In the genomic region with DNA sequence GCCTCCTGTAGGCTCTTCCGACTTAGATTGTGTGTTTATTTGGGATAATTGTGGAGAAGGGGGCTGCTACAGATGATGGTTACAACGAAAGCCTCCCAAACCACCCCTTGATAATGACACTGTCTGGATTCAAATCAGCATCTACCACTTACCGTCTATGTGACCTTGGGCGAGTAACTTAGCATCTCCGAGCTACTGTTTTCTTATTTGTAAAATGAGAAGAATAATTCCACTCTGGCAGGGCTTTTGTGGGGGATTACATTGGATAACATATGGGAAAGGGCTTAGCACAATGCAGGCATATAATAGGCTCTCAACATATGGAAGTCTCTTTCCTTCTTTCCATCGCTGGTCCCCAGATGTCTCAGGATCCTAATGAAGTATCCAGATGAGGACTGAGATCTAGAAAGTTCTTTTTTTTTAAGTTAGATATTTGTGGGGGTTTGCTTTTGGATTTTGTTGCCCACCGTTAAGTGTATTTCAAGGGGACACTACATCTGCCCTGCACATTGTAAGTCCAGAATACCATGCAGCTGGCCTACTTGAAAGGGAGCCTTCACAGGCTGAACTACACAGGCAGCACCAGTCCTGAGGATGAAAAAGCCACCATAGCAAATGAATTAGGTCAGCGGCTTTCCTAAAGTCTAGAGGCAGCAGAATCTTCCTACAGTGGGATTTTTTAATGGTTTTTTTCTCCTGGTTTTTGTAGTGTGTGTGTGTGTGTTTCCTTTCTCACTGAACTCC, we compare ENCODE assay signal across 14 cellular contexts.
DNase-seq lines count a peak whose midpoint lies in the region; ATAC-seq and TF ChIP-seq lines count a peak whose summit lies in the region.
"Had no signal": no experiment of that assay in that cellular context is flagged by ENCODE, and none has a peak within 500 bp of the region (broad histone marks: within the 10 kb centered on the region; RNA-seq: fewer than 3 reads in every experiment).

No MANE protein-coding gene starts in this region.

- no peaks in the 10 kb centered on the region for H3K36me3 Mint-ChIP-seq in Calu3 (ENCODE audit: insufficient read depth, unreplicated experiment)
- H3K36me3 Mint-ChIP-seq in T-helper 17 cell (ENCODE audit: low read depth) = no peaks in the 10 kb centered on the region
- H3K36me3 Mint-ChIP-seq: naive thymus-derived CD8-positive, alpha-beta T cell had no signal

- CTCF ChIA-PET in HEK293 (lab: Yijun Ruan, JAX) = interaction anchor here (0.9 kb wide), 1 partner anchor 168 kb away, joined by 3 read pairs; no protein-coding TSS in a partner anchor
- CTCF ChIA-PET in Calu3 (lab: Charles Lee) = no interaction called here

- H3K9me3 ChIP-seq in HEK293 (ENCODE audit: control insufficient read depth, insufficient read depth, low read depth, low read length) = no peaks in the 10 kb centered on the region
- H3K9me3 ChIP-seq in T-helper 17 cell (ENCODE audit: control insufficient read depth, low read length, poor library complexity, severe bottlenecking) = no peaks in the 10 kb centered on the region
- H3K9me3 ChIP-seq: Caco-2 had no signal

- POLR2A ChIA-PET in HEK293 (lab: Yijun Ruan, JAX) = no interaction called here

- no TSS peak for BruUV-seq in Calu3 (replicated peaks; lab: Mats Ljungman, UMichigan)

- TF ChIP-seq CTCF in HEK293 (tag by site-specific recombination; IDR thresholded peaks at IDR 0.05) = no peak
- no peak for TF ChIP-seq CTCF in astrocyte of the spinal cord (IDR thresholded peaks at IDR 0.05; ENCODE audit: low read depth, low read length)
- no peak for TF ChIP-seq CTCF in Calu3 (IDR thresholded peaks at IDR 0.05; ENCODE audit: unreplicated experiment)

- H3K4me3 ChIP-seq in HEK293 (ENCODE audit: low read depth, low read length) (no peak overlapping the region), astrocyte of the spinal cord (ENCODE audit: low read depth, low read length) (no peak overlapping the region)

- intact Hi-C loops in Calu3 (cut with micrococcal nuclease; ENCODE audit: unreplicated experiment) = no loop called here

- no peak overlapping the region for H3K27ac ChIP-seq in HEK293 (ENCODE audit: extremely low read depth, low read depth, low read length)

- no peak overlapping the region for H3K4me3 Mint-ChIP-seq in Calu3 (ENCODE audit: low read depth, unreplicated experiment)
- no peak overlapping the region for H3K4me3 Mint-ChIP-seq in T-helper 17 cell
- H3K4me3 Mint-ChIP-seq: naive thymus-derived CD8-positive, alpha-beta T cell had no signal

- H3K27me3 Mint-ChIP-seq in Calu3 (ENCODE audit: unreplicated experiment) (no peaks in the 10 kb centered on the region), T-helper 17 cell (no peaks in the 10 kb centered on the region)
- H3K27me3 Mint-ChIP-seq: naive thymus-derived CD8-positive, alpha-beta T cell had no signal

- no peaks in the 10 kb centered on the region for H3K36me3 ChIP-seq in HEK293 (ENCODE audit: control insufficient read depth in 2 of 2, insufficient read depth in 1 of 2, low read length in 2 of 2)

- H3K9me3 Mint-ChIP-seq in Calu3 (ENCODE audit: low read depth, unreplicated experiment) = no peaks in the 10 kb centered on the region
- H3K9me3 Mint-ChIP-seq: naive thymus-derived CD8-positive, alpha-beta T cell had no signal

- H3K4me1 Mint-ChIP-seq in Calu3 (ENCODE audit: low read depth, unreplicated experiment) (no peaks in the 10 kb centered on the region), T-helper 17 cell (no peaks in the 10 kb centered on the region)
- H3K4me1 Mint-ChIP-seq: naive thymus-derived CD8-positive, alpha-beta T cell had no signal

- ATAC-seq in T-helper 17 cell = no peak
- ATAC-seq: naive thymus-derived CD8-positive, alpha-beta T cell had no signal

- H3K4me1 ChIP-seq in HEK293 (ENCODE audit: control insufficient read depth, insufficient read depth, low read length) = no peaks in the 10 kb centered on the region

- in situ Hi-C loops in astrocyte of the spinal cord (cut with HindIII; ENCODE audit: low sequenced_read_pairs) = no loop called here

- peak; percentile 40 for DNase-seq in AG20443 (ENCODE audit: low spot score)
- peak; percentile 33 for DNase-seq in astrocyte of the spinal cord (ENCODE audit: low read depth, low spot score)
- peak; percentile 62 for DNase-seq in islet precursor cell
- DNase-seq in activated CD4-positive, CD25-positive, alpha-beta regulatory T cell (lab: John Stamatoyannopoulos, UW) = no peak
- DNase-seq in Calu3 = no peak
- DNase-seq in T-helper 17 cell = no peak
- no peak for DNase-seq in NCI-H774 (lab: John Stamatoyannopoulos, UW)
- DNase-seq: activated effector memory CD4-positive, alpha-beta T cell treated with anti-CD3 and anti-CD28 coated beads, Interleukin-2, amount 50 U/mL, for 16 hours; KG1; naive thymus-derived CD8-positive, alpha-beta T cell; NCI-H2227 treated with DMSO at 0.1 percent for 48 hours; T-helper 1 cell had no signal

- no peak overlapping the region for H3K27ac Mint-ChIP-seq in Calu3 (ENCODE audit: unreplicated experiment)
- H3K27ac Mint-ChIP-seq in T-helper 17 cell = no peak overlapping the region
- H3K27ac Mint-ChIP-seq: naive thymus-derived CD8-positive, alpha-beta T cell had no signal

TF ChIP-seq in HEK293, 187 proteins besides CTCF, POLR2A, EP300 and RAD21:
- TF ChIP-seq TCF7L2 (IDR thresholded peaks at IDR 0.05; ENCODE audit: borderline replicate concordance, low read depth, low read length) (peak; percentile 24; the same call in 1 of the 2 replicates), TRIM28 (IDR thresholded peaks at IDR 0.05; ENCODE audit: borderline replicate concordance, low read length) (peak; percentile 38; the same call in 1 of the 2 replicates), BCL11A (tag by site-specific recombination; IDR thresholded peaks at IDR 0.05; ENCODE audit: low read depth) (no peak)
- TF ChIP-seq, protein P1, sequence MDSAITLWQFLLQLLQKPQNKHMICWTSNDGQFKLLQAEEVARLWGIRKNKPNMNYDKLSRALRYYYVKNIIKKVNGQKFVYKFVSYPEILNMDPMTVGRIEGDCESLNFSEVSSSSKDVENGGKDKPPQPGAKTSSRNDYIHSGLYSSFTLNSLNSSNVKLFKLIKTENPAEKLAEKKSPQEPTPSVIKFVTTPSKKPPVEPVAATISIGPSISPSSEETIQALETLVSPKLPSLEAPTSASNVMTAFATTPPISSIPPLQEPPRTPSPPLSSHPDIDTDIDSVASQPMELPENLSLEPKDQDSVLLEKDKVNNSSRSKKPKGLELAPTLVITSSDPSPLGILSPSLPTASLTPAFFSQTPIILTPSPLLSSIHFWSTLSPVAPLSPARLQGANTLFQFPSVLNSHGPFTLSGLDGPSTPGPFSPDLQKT (IDR thresholded peaks at IDR 0.05; ENCODE audit: borderline replicate concordance, low read depth, low read length) = peak; percentile 43; the same call in 1 of the 2 replicates

Comparison
In these comparisons a context has a peak if more than half of its experiments do, and no peak if none do; other contexts are left out.
1. DNase-seq: peak in AG20443 (single experiment), astrocyte of the spinal cord (single experiment) and islet precursor cell (single experiment); none in activated CD4-positive, CD25-positive, alpha-beta regulatory T cell (0 of 4), Calu3 (single experiment), T-helper 17 cell (0 of 3) and NCI-H774 (single experiment).